ENCODE assay signal across 16 cellular contexts in the genomic region with DNA sequence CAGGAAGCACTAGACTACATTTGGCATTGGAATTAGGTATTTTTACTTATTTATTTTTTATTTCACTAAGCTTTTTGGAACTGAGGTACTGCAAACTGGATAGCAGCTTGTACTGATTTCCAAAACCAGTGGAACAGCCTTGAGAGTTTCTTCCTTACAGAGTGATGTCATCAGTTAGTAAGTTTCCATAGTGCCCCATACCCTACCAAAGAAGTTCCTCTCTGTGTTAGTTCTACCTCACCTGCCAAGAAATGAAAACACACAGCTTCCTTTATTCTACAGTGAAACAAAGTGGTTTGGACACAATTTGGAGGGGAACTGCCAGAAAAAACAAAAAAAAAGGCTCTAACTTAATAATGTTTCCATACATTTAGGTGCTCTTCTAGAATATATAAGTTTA.
DNase-seq lines count a peak whose midpoint lies in the region; ATAC-seq and TF ChIP-seq lines count a peak whose summit lies in the region.
"Had no signal": no experiment of that assay in that cellular context is flagged by ENCODE, and none has a peak within 500 bp of the region (broad histone marks: within the 10 kb centered on the region; RNA-seq: fewer than 3 reads in every experiment).

No MANE protein-coding gene starts in this region.

- ATAC-seq in GM19351 (IDR thresholded peaks at IDR 0.05; ENCODE audit: unreplicated experiment): no peak

- H3K4me1 ChIP-seq in HEK293 (ENCODE audit: control insufficient read depth, insufficient read depth, low read length) (no peaks in the 10 kb centered on the region), endodermal cell (ENCODE audit: control insufficient read depth, insufficient read depth, low read length) (no peaks in the 10 kb centered on the region), mesendoderm (ENCODE audit: control insufficient read depth, low read depth, low read length) (no peaks in the 10 kb centered on the region)
- no peaks in the 10 kb centered on the region for H3K4me1 ChIP-seq in effector memory CD4-positive, alpha-beta T cell (ENCODE audit: control insufficient read depth, insufficient read depth, low read length, poor library complexity, severe bottlenecking)
- H3K4me1 ChIP-seq: BE2C had no signal

- no peak overlapping the region for H3K4me3 ChIP-seq in HEK293 (ENCODE audit: low read depth, low read length)
- no peak overlapping the region for H3K4me3 ChIP-seq in astrocyte of the cerebellum (ENCODE audit: low read depth, low read length)
- no peak overlapping the region for H3K4me3 ChIP-seq in endodermal cell (ENCODE audit: low read length)
- H3K4me3 ChIP-seq in mesendoderm (ENCODE audit: low read length): no peak overlapping the region
- no peak overlapping the region for H3K4me3 ChIP-seq in effector memory CD4-positive, alpha-beta T cell (ENCODE audit: insufficient read depth, low read depth, low read length, poor library complexity, severe bottlenecking)
- H3K4me3 ChIP-seq: HAP-1 had no signal

- no peak for TF ChIP-seq CTCF in HEK293 (tag by site-specific recombination; IDR thresholded peaks at IDR 0.05)
- TF ChIP-seq CTCF in astrocyte of the cerebellum (IDR thresholded peaks at IDR 0.05; ENCODE audit: low read depth, low read length, missing control alignments): no peak
- TF ChIP-seq CTCF in endodermal cell (conservative IDR thresholded peaks at IDR 0.05): no peak

- H4K8ac ChIP-seq in mesendoderm (ENCODE audit: low read depth, low read length): no peak overlapping the region

- in situ Hi-C loops in astrocyte of the cerebellum (cut with HindIII; ENCODE audit: low sequenced_read_pairs): no loop called here

- CTCF ChIA-PET in HEK293 (lab: Yijun Ruan, JAX): interaction anchor here (0.7 kb wide), 1 partner anchor 120 kb away, joined by 3 read pairs; no protein-coding TSS in a partner anchor

- H3K79me2 ChIP-seq in mesendoderm (ENCODE audit: control insufficient read depth, insufficient read depth, low read length): no peaks in the 10 kb centered on the region

- H3K56ac ChIP-seq in mesendoderm (ENCODE audit: low read length): no peak overlapping the region

- no peak overlapping the region for H3K4me3 Mint-ChIP-seq in endodermal cell
- H3K4me3 Mint-ChIP-seq: CD4-positive, alpha-beta memory T cell; HFFc6 had no signal

- no peaks in the 10 kb centered on the region for H3K36me3 Mint-ChIP-seq in endodermal cell (ENCODE audit: low read depth)
- H3K36me3 Mint-ChIP-seq: CD4-positive, alpha-beta memory T cell had no signal

- H2AK5ac ChIP-seq in mesendoderm (ENCODE audit: low read length): no peak overlapping the region

- H3K27me3 ChIP-seq in endodermal cell (ENCODE audit: control insufficient read depth, insufficient read depth, low read length, poor library complexity, severe bottlenecking): no peaks in the 10 kb centered on the region
- no peaks in the 10 kb centered on the region for H3K27me3 ChIP-seq in mesendoderm (ENCODE audit: insufficient read depth, low read length, poor library complexity)
- no peaks in the 10 kb centered on the region for H3K27me3 ChIP-seq in effector memory CD4-positive, alpha-beta T cell (replicated peaks; ENCODE audit: control insufficient read depth, insufficient read depth, low read length, poor library complexity, severe bottlenecking)
- H3K27me3 ChIP-seq: BE2C had no signal

- H3K27ac ChIP-seq in HEK293 (ENCODE audit: extremely low read depth, low read depth, low read length) (no peak overlapping the region), endodermal cell (ENCODE audit: low read depth, low read length) (peak overlapping the region; percentile 36), mesendoderm (ENCODE audit: low read depth, low read length) (no peak overlapping the region)
- no peak overlapping the region for H3K27ac ChIP-seq in effector memory CD4-positive, alpha-beta T cell (ENCODE audit: insufficient read depth, low read length, poor library complexity, severe bottlenecking)
- H3K27ac ChIP-seq: C4-2B had no signal

- no peak overlapping the region for H3K4me2 ChIP-seq in mesendoderm (ENCODE audit: low read length)

- H3K79me1 ChIP-seq in mesendoderm (ENCODE audit: low read length): no peaks in the 10 kb centered on the region

- H4K5ac ChIP-seq in mesendoderm (ENCODE audit: low read length): no peak overlapping the region

- H3K4ac ChIP-seq in mesendoderm (ENCODE audit: low read depth, low read length): no peak overlapping the region

- H2BK120ac ChIP-seq in mesendoderm (ENCODE audit: low read depth, low read length): no peak overlapping the region

- no peak overlapping the region for H2BK5ac ChIP-seq in mesendoderm (ENCODE audit: low read length)

- no peaks in the 10 kb centered on the region for H3K9me3 Mint-ChIP-seq in endodermal cell

- H3K9ac ChIP-seq in endodermal cell (ENCODE audit: extremely low read depth, low read length, poor library complexity, severe bottlenecking) (no peak overlapping the region), mesendoderm (ENCODE audit: low read length) (no peak overlapping the region)

- no peak overlapping the region for H3K18ac ChIP-seq in mesendoderm (ENCODE audit: low read length)

- DNase-seq in astrocyte of the cerebellum (ENCODE audit: low read depth) (peak; percentile 47), endodermal cell (no peak), mesendoderm (peak; percentile 26), HT-29 (ENCODE audit: low spot score) (no peak)
- DNase-seq in effector memory CD4-positive, alpha-beta T cell: no peak
- DNase-seq: BE2C; CD4-positive, alpha-beta memory T cell; COR-L47; DND-41; GDM1; GOT3; HFFc6 had no signal

- H2BK15ac ChIP-seq in mesendoderm (replicated peaks; ENCODE audit: low read depth): no peak overlapping the region

- H3K9me3 ChIP-seq in HEK293 (ENCODE audit: control insufficient read depth, insufficient read depth, low read depth, low read length): no peaks in the 10 kb centered on the region
- no peaks in the 10 kb centered on the region for H3K9me3 ChIP-seq in endodermal cell (ENCODE audit: control insufficient read depth, low read length)
- no peaks in the 10 kb centered on the region for H3K9me3 ChIP-seq in effector memory CD4-positive, alpha-beta T cell (ENCODE audit: control insufficient read depth, low read length)
- H3K9me3 ChIP-seq: BE2C, HAP-1 had no signal

- H3K36me3 ChIP-seq in HEK293 (ENCODE audit: control insufficient read depth in 2 of 2, insufficient read depth in 1 of 2, low read length in 2 of 2) (no peaks in the 10 kb centered on the region), endodermal cell (ENCODE audit: control insufficient read depth, insufficient read depth, low read length) (no peaks in the 10 kb centered on the region), mesendoderm (ENCODE audit: control insufficient read depth, insufficient read depth, low read length) (no peaks in the 10 kb centered on the region)
- no peaks in the 10 kb centered on the region for H3K36me3 ChIP-seq in effector memory CD4-positive, alpha-beta T cell (ENCODE audit: control insufficient read depth, insufficient read depth, low read length)
- H3K36me3 ChIP-seq: BE2C, HAP-1 had no signal

- peaks cover 1% of the 10 kb centered on the region for H3K4me1 Mint-ChIP-seq in endodermal cell
- H3K4me1 Mint-ChIP-seq: CD4-positive, alpha-beta memory T cell had no signal

- H3K27ac Mint-ChIP-seq in endodermal cell: no peak overlapping the region
- H3K27ac Mint-ChIP-seq: CD4-positive, alpha-beta memory T cell; HFFc6 had no signal

- POLR2A ChIA-PET in HEK293 (lab: Yijun Ruan, JAX): no interaction called here

- no peaks in the 10 kb centered on the region for H3K27me3 Mint-ChIP-seq in endodermal cell (ENCODE audit: insufficient read depth)
- H3K27me3 Mint-ChIP-seq: CD4-positive, alpha-beta memory T cell had no signal

- no peak overlapping the region for H3K23ac ChIP-seq in mesendoderm (ENCODE audit: low read length)

TF ChIP-seq in HEK293, 187 proteins besides CTCF, POLR2A, EP300 and RAD21:
- TF ChIP-seq, protein P1, sequence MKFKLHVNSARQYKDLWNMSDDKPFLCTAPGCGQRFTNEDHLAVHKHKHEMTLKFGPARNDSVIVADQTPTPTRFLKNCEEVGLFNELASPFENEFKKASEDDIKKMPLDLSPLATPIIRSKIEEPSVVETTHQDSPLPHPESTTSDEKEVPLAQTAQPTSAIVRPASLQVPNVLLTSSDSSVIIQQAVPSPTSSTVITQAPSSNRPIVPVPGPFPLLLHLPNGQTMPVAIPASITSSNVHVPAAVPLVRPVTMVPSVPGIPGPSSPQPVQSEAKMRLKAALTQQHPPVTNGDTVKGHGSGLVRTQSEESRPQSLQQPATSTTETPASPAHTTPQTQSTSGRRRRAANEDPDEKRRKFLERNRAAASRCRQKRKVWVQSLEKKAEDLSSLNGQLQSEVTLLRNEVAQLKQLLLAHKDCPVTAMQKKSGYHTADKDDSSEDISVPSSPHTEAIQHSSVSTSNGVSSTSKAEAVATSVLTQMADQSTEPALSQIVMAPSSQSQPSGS (tag by site-specific recombination; IDR thresholded peaks at IDR 0.05; ENCODE audit: low read depth): peak; percentile 79
- TF ChIP-seq ZNF658 (tag by site-specific recombination; IDR thresholded peaks at IDR 0.05): no peak

Comparison
In these comparisons a context has a peak if more than half of its experiments do, and no peak if none do; other contexts are left out.
1. DNase-seq: peak in astrocyte of the cerebellum (single experiment) and mesendoderm (single experiment); none in endodermal cell (single experiment), HT-29 (single experiment) and effector memory CD4-positive, alpha-beta T cell (0 of 3).